Comparison of ENCODE assay signal across 9 cellular contexts in the genomic region with DNA sequence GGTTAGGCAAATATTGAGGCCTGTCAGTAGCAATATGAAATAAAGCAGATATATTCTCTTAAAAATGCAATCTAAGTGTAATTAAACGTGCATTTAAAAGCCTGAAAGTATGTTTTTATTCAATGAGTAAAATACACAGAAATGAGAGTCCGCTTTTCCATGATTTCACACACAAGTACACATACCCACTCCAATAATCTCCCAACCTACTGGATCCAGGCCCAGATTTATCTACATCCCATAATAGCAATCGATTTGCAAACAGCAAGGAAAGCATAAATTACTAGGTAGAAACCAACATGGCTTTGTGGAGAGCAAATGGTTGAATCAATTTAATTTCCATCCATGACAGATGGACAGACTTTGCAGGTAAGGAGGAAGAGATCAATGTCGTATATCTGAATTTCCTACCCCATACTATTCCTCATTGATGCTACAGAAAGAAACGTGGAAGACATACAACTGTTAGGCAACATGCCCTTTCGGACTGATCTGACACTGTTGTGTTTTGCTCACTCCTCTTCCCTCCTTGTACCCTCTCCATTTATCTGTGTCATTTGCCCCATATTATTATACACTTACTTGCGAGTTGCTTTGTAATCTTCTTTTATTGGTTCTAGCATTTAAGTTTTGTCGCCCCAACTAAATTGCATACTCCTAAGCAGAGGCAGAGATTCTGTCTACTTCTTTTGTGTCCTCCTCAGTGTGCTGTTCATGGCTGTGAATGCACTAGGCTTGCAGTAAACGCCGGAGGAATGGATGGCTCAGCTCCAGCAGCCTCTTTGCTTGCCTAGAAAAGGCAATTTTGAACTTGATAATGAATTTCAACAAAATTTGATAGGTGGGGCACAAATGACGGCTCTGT.
A peak's percentile ranks its signal among the peaks of the same experiment; 100 is the strongest.
DNase-seq lines count a peak whose midpoint lies in the region; ATAC-seq, FAIRE-seq and TF ChIP-seq lines count a peak whose summit lies in the region.
"Had no signal": no experiment of that assay in that cellular context is flagged by ENCODE, and none has a peak within 500 bp of the region (broad histone marks: within the 10 kb centered on the region; RNA-seq: fewer than 3 reads in every experiment).

No MANE protein-coding gene starts in this region.

- peak overlapping the region; percentile 35 for H3K4me2 ChIP-seq in astrocyte (ENCODE audit: low read length)

- H3K9ac ChIP-seq in astrocyte (ENCODE audit: low read length) (no peak overlapping the region), kidney (ENCODE audit: low read length in 2 of 2) (peak overlapping the region in 1 of 2 donors; percentile 10)

- CTCF ChIA-PET in CD8-positive, alpha-beta memory T cell (lab: Charles Lee), result interaction anchor here (1.7 kb wide), 1 partner anchor 23 kb away, joined by 3 read pairs; no protein-coding TSS in a partner anchor

- H3K4me3 Mint-ChIP-seq in astrocyte (ENCODE audit: unreplicated experiment), result no peak overlapping the region
- no peak overlapping the region for H3K4me3 Mint-ChIP-seq in CD8-positive, alpha-beta memory T cell
- H3K4me3 Mint-ChIP-seq in endothelial cell (ENCODE audit: unreplicated experiment), result no peak overlapping the region

- H4K20me1 ChIP-seq in astrocyte (ENCODE audit: insufficient read depth, low read length), result peaks cover 12% of the 10 kb centered on the region

- intact Hi-C loops in kidney (cut with DNase I), result no loop called here

- no peaks in the 10 kb centered on the region for H3K36me3 ChIP-seq in astrocyte (ENCODE audit: insufficient read depth, low read length)
- H3K36me3 ChIP-seq in kidney (ENCODE audit: control insufficient read depth in 1 of 2, insufficient read depth in 2 of 2, low read length in 2 of 2), result no peaks in the 10 kb centered on the region
- H3K36me3 ChIP-seq in CD8-positive, alpha-beta memory T cell (ENCODE audit: insufficient read depth, low read length), result no peaks in the 10 kb centered on the region
- H3K36me3 ChIP-seq: SJSA1 had no signal

- H3K4me3 ChIP-seq in astrocyte (ENCODE audit: insufficient read depth, low read depth, low read length) (no peak overlapping the region), kidney (ENCODE audit: low read length in 2 of 2) (peak overlapping the region; percentile 25 to 49), skin epidermis (no peak overlapping the region)
- no peak overlapping the region for H3K4me3 ChIP-seq in CD8-positive, alpha-beta memory T cell (ENCODE audit: low read length)
- H3K4me3 ChIP-seq: SJSA1 had no signal

- H3K27me3 Mint-ChIP-seq in astrocyte (ENCODE audit: low read depth, unreplicated experiment) (no peaks in the 10 kb centered on the region), endothelial cell (ENCODE audit: unreplicated experiment) (peaks cover 3% of the 10 kb centered on the region)
- H3K27me3 Mint-ChIP-seq in CD8-positive, alpha-beta memory T cell, result no peaks in the 10 kb centered on the region

- H3K4me1 ChIP-seq in astrocyte (ENCODE audit: insufficient read depth, low read length) (peaks cover 12% of the 10 kb centered on the region), kidney (ENCODE audit: control insufficient read depth in 1 of 2, insufficient read depth in 1 of 2, low read depth in 1 of 2, low read length in 2 of 2) (peaks cover 9 to 22% of the 10 kb centered on the region in 2 donors)
- H3K4me1 ChIP-seq in CD8-positive, alpha-beta memory T cell (ENCODE audit: insufficient read depth, low read length), result no peaks in the 10 kb centered on the region
- H3K4me1 ChIP-seq: SJSA1 had no signal

- FAIRE-seq in astrocyte (lab: Jason Lieb, UNC), result no peak
- no peak for FAIRE-seq in kidney (lab: Jason Lieb, UNC)

- H2AFZ ChIP-seq in astrocyte (ENCODE audit: low read depth, low read length), result no peak overlapping the region

- H3K79me2 ChIP-seq in astrocyte (ENCODE audit: insufficient read depth, low read length), result peaks cover 37% of the 10 kb centered on the region

- H3K36me3 Mint-ChIP-seq in astrocyte (ENCODE audit: low read depth, unreplicated experiment), result no peaks in the 10 kb centered on the region
- H3K36me3 Mint-ChIP-seq in CD8-positive, alpha-beta memory T cell, result no peaks in the 10 kb centered on the region
- H3K36me3 Mint-ChIP-seq in endothelial cell (ENCODE audit: low read depth, unreplicated experiment), result peaks cover 18% of the 10 kb centered on the region

- no peaks in the 10 kb centered on the region for H3K9me3 ChIP-seq in astrocyte (ENCODE audit: insufficient read depth, low read depth, low read length)
- no peaks in the 10 kb centered on the region for H3K9me3 ChIP-seq in kidney (ENCODE audit: control insufficient read depth in 1 of 2, low read length in 2 of 2)
- no peaks in the 10 kb centered on the region for H3K9me3 ChIP-seq in CD8-positive, alpha-beta memory T cell (ENCODE audit: low read length)
- H3K9me3 ChIP-seq: SJSA1 had no signal

- no peaks in the 10 kb centered on the region for H3K27me3 ChIP-seq in astrocyte (ENCODE audit: insufficient read depth, low read length)
- H3K27me3 ChIP-seq in CD8-positive, alpha-beta memory T cell (ENCODE audit: insufficient read depth, low read length, poor library complexity, severe bottlenecking), result no peaks in the 10 kb centered on the region
- H3K27me3 ChIP-seq: SJSA1 had no signal

- DNase-seq in NCI-H1092 treated with DMSO at 0.1 percent for 48 hours (lab: John Stamatoyannopoulos, UW), result peak; percentile 87
- DNase-seq in astrocyte (ENCODE audit: low read depth), result no peak
- DNase-seq in kidney, result no peak
- DNase-seq in CD8-positive, alpha-beta memory T cell, result no peak
- no peak for DNase-seq in endothelial cell (ENCODE audit: low spot score)
- DNase-seq in D341Med (ENCODE audit: low spot score), result no peak

- no peak for TF ChIP-seq CTCF in astrocyte (IDR thresholded peaks at IDR 0.05; ENCODE audit: insufficient read depth, low read depth, low read length)
- TF ChIP-seq CTCF in kidney (IDR thresholded peaks at IDR 0.05; ENCODE audit: borderline replicate concordance, extremely low read depth, insufficient read depth), result no peak
- TF ChIP-seq CTCF in endothelial cell (IDR thresholded peaks at IDR 0.05; ENCODE audit: unreplicated experiment), result no peak

- no peaks in the 10 kb centered on the region for H3K9me3 Mint-ChIP-seq in astrocyte (ENCODE audit: unreplicated experiment)
- peaks cover 0 to 5% (median 0%) of the 10 kb centered on the region in 5 donors for H3K9me3 Mint-ChIP-seq in CD8-positive, alpha-beta memory T cell
- H3K9me3 Mint-ChIP-seq in endothelial cell (ENCODE audit: unreplicated experiment), result no peaks in the 10 kb centered on the region

- POLR2A ChIA-PET in CD8-positive, alpha-beta memory T cell (lab: Charles Lee), result no interaction called here

- no peak overlapping the region for H3K27ac ChIP-seq in astrocyte (ENCODE audit: low read depth, low read length)
- H3K27ac ChIP-seq in kidney (ENCODE audit: low read depth in 2 of 2, low read length in 2 of 2), result peak overlapping the region; percentile 53 to 74
- H3K27ac ChIP-seq in skin epidermis, result peak overlapping the region in 12 of 21 experiments; percentile 6 to 78 (median 40)
- H3K27ac ChIP-seq in CD8-positive, alpha-beta memory T cell (ENCODE audit: low read depth, low read length), result no peak overlapping the region
- H3K27ac ChIP-seq: SJSA1 had no signal

- H3K27ac Mint-ChIP-seq in astrocyte (ENCODE audit: unreplicated experiment), result no peak overlapping the region
- H3K27ac Mint-ChIP-seq in CD8-positive, alpha-beta memory T cell, result no peak overlapping the region
- no peak overlapping the region for H3K27ac Mint-ChIP-seq in endothelial cell (ENCODE audit: unreplicated experiment)

- no peak for ATAC-seq in HG02970 (IDR thresholded peaks at IDR 0.05; ENCODE audit: low FRiP score, unreplicated experiment)

- peaks cover 6% of the 10 kb centered on the region for H3K4me1 Mint-ChIP-seq in astrocyte (ENCODE audit: low read depth, unreplicated experiment)
- no peaks in the 10 kb centered on the region for H3K4me1 Mint-ChIP-seq in CD8-positive, alpha-beta memory T cell
- H3K4me1 Mint-ChIP-seq in endothelial cell (ENCODE audit: unreplicated experiment), result peaks cover 26% of the 10 kb centered on the region

Comparison
In these comparisons a context has a peak if more than half of its experiments do, and no peak if none do; other contexts are left out.
1. H3K27ac ChIP-seq: peak in kidney (2 of 2) and skin epidermis (12 of 21); none in astrocyte (single experiment) and CD8-positive, alpha-beta memory T cell (single experiment).
2. H3K4me3 ChIP-seq: peak in kidney (2 of 2); none in astrocyte (single experiment), skin epidermis (0 of 7) and CD8-positive, alpha-beta memory T cell (single experiment).